Comparison of ENCODE assay signal across 8 cellular contexts in the genomic region with DNA sequence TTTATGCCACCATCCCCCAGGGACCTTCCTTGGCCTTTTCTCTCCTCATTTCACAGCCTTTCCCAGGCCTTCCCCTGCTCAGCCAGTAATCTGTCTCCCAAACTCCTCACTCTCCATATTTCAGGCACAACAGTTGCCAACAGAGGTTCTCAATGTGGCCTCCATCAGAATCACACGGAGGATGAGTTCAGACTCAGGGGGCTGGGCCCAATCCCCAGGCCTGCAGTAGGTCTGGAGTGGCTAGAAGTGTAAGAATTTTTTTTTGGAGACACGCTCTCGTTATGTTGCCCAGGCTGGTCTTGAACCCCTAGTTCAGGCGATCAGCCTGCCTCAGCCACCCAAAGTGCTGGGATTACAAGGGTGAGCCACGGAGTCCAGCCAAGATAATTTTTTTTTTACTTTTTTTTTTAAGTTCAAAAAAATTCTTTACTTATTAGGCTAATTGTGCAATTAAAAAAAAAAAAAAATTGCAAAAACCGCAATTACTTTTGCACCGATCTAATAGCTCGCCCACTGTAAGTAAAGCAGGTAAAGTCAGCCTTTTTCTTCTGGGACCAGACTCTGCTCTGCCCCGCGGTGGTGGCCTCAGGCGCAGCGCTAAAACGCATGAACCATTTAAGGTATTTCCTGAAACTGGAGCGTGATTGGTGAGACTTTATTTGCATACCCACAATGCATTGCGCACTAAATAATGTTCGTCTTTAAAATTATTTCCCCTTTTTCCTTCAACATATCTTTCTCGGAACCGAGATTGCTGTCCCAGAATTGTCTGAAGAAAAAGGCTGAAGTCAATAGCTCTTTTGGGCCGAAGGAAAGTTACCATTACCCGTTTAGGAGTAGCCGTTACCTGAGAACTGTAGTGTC. TPM values are rescaled to one million over a fixed set of nuclear protein-coding genes. Genes with fewer than 3 reads are reported as not detected.
A peak's percentile ranks its signal among the peaks of the same experiment; 100 is the strongest.
DNase-seq lines count a peak whose midpoint lies in the region; ATAC-seq, FAIRE-seq and TF ChIP-seq lines count a peak whose summit lies in the region.

No MANE protein-coding gene starts in this region.

- H3K9ac ChIP-seq in HUES48 (ENCODE audit: low read depth, low read length) (peak overlapping the region; percentile 99), H1 (replicated peaks in 1 of 4; ENCODE audit: extremely low read depth in 1 of 4, low read depth in 3 of 4, low read length in 3 of 4) (peak overlapping the region in 3 of 4 experiments; percentile 77 to 97 (median 90); a peak in 6 of 7 replicates), mesendoderm (ENCODE audit: low read length) (peak overlapping the region; percentile 56)

- peak overlapping the region; percentile 18 for H2BK12ac ChIP-seq in H1 (ENCODE audit: low read depth, low read length)

- H3K79me2 ChIP-seq in H1 (ENCODE audit: control insufficient read depth in 1 of 2, insufficient read depth in 2 of 2, low read length in 2 of 2), result no peaks in the 10 kb centered on the region
- H3K79me2 ChIP-seq in mesendoderm (ENCODE audit: control insufficient read depth, insufficient read depth, low read length), result no peaks in the 10 kb centered on the region

- DNase-seq in COLO668 (lab: John Stamatoyannopoulos, UW; ENCODE audit: unreplicated experiment) (peak; percentile 96), NOMO-1 treated with DMSO at 0.1 percent for 48 hours (lab: John Stamatoyannopoulos, UW; ENCODE audit: unreplicated experiment) (peak; percentile 93), H1 (ENCODE audit: low read depth in 1 of 2, low spot score in 2 of 2) (peak; percentile 96), mesendoderm (peak; percentile 97)
- peak; percentile 80 for DNase-seq in activated CD8-positive, alpha-beta memory T cell treated with anti-CD3 and anti-CD28 coated beads, Interleukin-2, amount 50 U/mL, for 1 hour (ENCODE audit: extremely low read depth)
- peak; percentile 62 for DNase-seq in stimulated activated CD8-positive, alpha-beta memory T cell treated with anti-CD3 and anti-CD28 coated beads, Interleukin-12 subunit alpha, Interleukin-12 subunit beta, amount 100 ng/mL, for 24 hours (ENCODE audit: extremely low read depth)

- H3K4ac ChIP-seq in H1 (replicated peaks; ENCODE audit: insufficient read length, low read depth, low read length) (peak overlapping the region; percentile 41), mesendoderm (ENCODE audit: low read depth, low read length) (no peak overlapping the region)

- H3K27me3 ChIP-seq in HUES48 (ENCODE audit: control insufficient read depth, insufficient read depth, low read length), result no peaks in the 10 kb centered on the region
- H3K27me3 ChIP-seq in H1 (replicated peaks in 1 of 4; ENCODE audit: control insufficient read depth in 3 of 4, extremely low read depth in 1 of 4, insufficient read depth in 3 of 4, low read length in 3 of 4), result no peaks in the 10 kb centered on the region
- H3K27me3 ChIP-seq in mesendoderm (ENCODE audit: insufficient read depth, low read length, poor library complexity), result no peaks in the 10 kb centered on the region

- peak; percentile 63 to 64 for TF ChIP-seq RAD21 in H1 (IDR thresholded peaks at IDR 0.05 in 1 of 2, conservative IDR thresholded peaks at IDR 0.05 in 1 of 2; ENCODE audit: low read depth in 2 of 2, low read length in 2 of 2)

- H3K4me3 ChIP-seq in HUES48 (ENCODE audit: low read depth, low read length), result no peak overlapping the region
- peak overlapping the region in 2 of 4 experiments; percentile 25 to 61; a peak in 2 of 8 replicates for H3K4me3 ChIP-seq in H1 (ENCODE audit: extremely low read depth in 1 of 4, insufficient read depth in 2 of 4, low read depth in 3 of 4, low read length in 4 of 4)
- H3K4me3 ChIP-seq in mesendoderm (ENCODE audit: low read length), result no peak overlapping the region

- H3K4me2 ChIP-seq in H1 (ENCODE audit: insufficient read depth in 1 of 2, low read depth in 2 of 2, low read length in 2 of 2), result peak overlapping the region; percentile 6 to 59; a peak in 1 of 4 replicates
- no peak overlapping the region for H3K4me2 ChIP-seq in mesendoderm (ENCODE audit: low read length)

- peak; percentile 38 for ATAC-seq in GM21390 (IDR thresholded peaks at IDR 0.05; ENCODE audit: unreplicated experiment)

- H2BK5ac ChIP-seq in H1 (ENCODE audit: low read depth, low read length), result peak overlapping the region; percentile 100
- H2BK5ac ChIP-seq in mesendoderm (ENCODE audit: low read length), result peak overlapping the region; percentile 100

- peaks cover 3% of the 10 kb centered on the region for H3K23me2 ChIP-seq in H1 (ENCODE audit: low read depth, low read length)

- no peak overlapping the region for H2BK20ac ChIP-seq in H1 (ENCODE audit: low read length)

- 18% methylated on average over 21 of the region's 21 CpGs; no CpG with 5 or more reads in 1 of the 2 experiments for WGBS in H1 (ENCODE audit: extremely low coverage in 1 of 2, insufficient coverage in 1 of 2, insufficient read length in 1 of 2, insufficient replicate concordance in 2 of 2, low coverage in 1 of 2, low lambda C conversion rate in 2 of 2, missing lambda C conversion rate in 1 of 2), 2 experiments
- WGBS in mesendoderm (ENCODE audit: extremely low coverage, insufficient coverage, low lambda C conversion rate), result no CpG with 5 or more reads among the region's 21 CpGs

- peak overlapping the region; percentile 99 for H3K27ac ChIP-seq in HUES48 (ENCODE audit: low read depth, low read length)
- H3K27ac ChIP-seq in H1 (ENCODE audit: low read depth, low read length), result peak overlapping the region; percentile 100
- peak overlapping the region; percentile 88 for H3K27ac ChIP-seq in mesendoderm (ENCODE audit: low read depth, low read length)

- 0 out of 2 replicates have a peak overlapping the region, but pooled peaks have one; percentile 53 for H2BK15ac ChIP-seq in H1 (ENCODE audit: low read length)
- no peak overlapping the region for H2BK15ac ChIP-seq in mesendoderm (replicated peaks; ENCODE audit: low read depth)

- CTCF ChIA-PET in H1 (lab: Charles Lee; ENCODE audit: partially characterized antibody), result interaction anchor here (0.6 to 3.2 kb wide), 19 partner anchors 15 to 105 kb away, joined by 3 to 11 read pairs (median 4); a partner anchor contains a TSS

- no peak overlapping the region for H3K23ac ChIP-seq in H1 (ENCODE audit: insufficient read length)
- H3K23ac ChIP-seq in mesendoderm (ENCODE audit: low read length), result no peak overlapping the region

- H4K91ac ChIP-seq in H1 (replicated peaks; ENCODE audit: insufficient read length, low read length), result peak overlapping the region; percentile 97

- peak; percentile 90 for FAIRE-seq in H1 (lab: Jason Lieb, UNC)

- H3K9me3 ChIP-seq in HUES48 (ENCODE audit: control insufficient read depth, insufficient read depth, low read length) (no peaks in the 10 kb centered on the region), H1 (ENCODE audit: insufficient read depth in 2 of 2, low read depth in 1 of 2, low read length in 1 of 2) (no peaks in the 10 kb centered on the region)

- peak overlapping the region; percentile 99 for H4K5ac ChIP-seq in H1 (ENCODE audit: insufficient read length, low read depth, low read length)
- H4K5ac ChIP-seq in mesendoderm (ENCODE audit: low read length), result no peak overlapping the region

- H2AFZ ChIP-seq in H1 (ENCODE audit: low read length), result peak overlapping the region; percentile 67; the same call in 1 of the 2 replicates

- H3K14ac ChIP-seq in H1 (ENCODE audit: insufficient read length), result no peak overlapping the region

- peak overlapping the region; percentile 99 for H3K56ac ChIP-seq in H1 (replicated peaks; ENCODE audit: insufficient read length, low read depth, low read length)
- peak overlapping the region; percentile 86 for H3K56ac ChIP-seq in mesendoderm (ENCODE audit: low read length)

- H3K4me1 ChIP-seq in HUES48 (ENCODE audit: control insufficient read depth, insufficient read depth, low read length) (peaks cover 4% of the 10 kb centered on the region; the same call in 1 of the 2 replicates), H1 (replicated peaks in 1 of 4; ENCODE audit: control insufficient read depth in 3 of 4, insufficient read depth in 4 of 4, low read length in 3 of 4) (peaks cover 0 to 4% (median 1%) of the 10 kb centered on the region in 4 experiments; a peak in 3 of 7 replicates), mesendoderm (ENCODE audit: control insufficient read depth, low read depth, low read length) (no peaks in the 10 kb centered on the region)

- peak overlapping the region; percentile 99 for H2BK120ac ChIP-seq in H1 (replicated peaks; ENCODE audit: low read depth, low read length)
- no peak overlapping the region for H2BK120ac ChIP-seq in mesendoderm (ENCODE audit: low read depth, low read length)

- POLR2A ChIA-PET in H1 (lab: Charles Lee; ENCODE audit: partially characterized antibody), result interaction anchor here (0.6 to 10.0 kb wide), 54 partner anchors 9 to 722 kb away, joined by 3 to 263 read pairs (median 10); a partner anchor contains a TSS

- no peak for TF ChIP-seq EP300 in H1 (IDR thresholded peaks at IDR 0.05; ENCODE audit: borderline replicate concordance in 1 of 2, low read depth in 2 of 2, low read length in 2 of 2)

- peak; percentile 74 to 89 (median 75) for TF ChIP-seq CTCF in H1 (IDR thresholded peaks at IDR 0.05; ENCODE audit: control extremely low read depth in 1 of 3, insufficient read depth in 1 of 3, low read depth in 1 of 3, low read length in 3 of 3)

- peak overlapping the region; percentile 64; the same call in 1 of the 2 replicates for H4K8ac ChIP-seq in H1 (ENCODE audit: extremely low read depth, insufficient read depth, low read length)
- no peak overlapping the region for H4K8ac ChIP-seq in mesendoderm (ENCODE audit: low read depth, low read length)

- H3K79me1 ChIP-seq in H1 (ENCODE audit: low read depth, low read length) (no peaks in the 10 kb centered on the region), mesendoderm (ENCODE audit: low read length) (no peaks in the 10 kb centered on the region)

- no peaks in the 10 kb centered on the region for H4K20me1 ChIP-seq in H1 (replicated peaks in 1 of 2; ENCODE audit: control insufficient read depth in 1 of 2, insufficient read depth in 2 of 2, low read length in 2 of 2)

- TF ChIP-seq POLR2A in H1 (IDR thresholded peaks at IDR 0.05; ENCODE audit: control extremely low read depth in 1 of 2, low read depth in 2 of 2, low read length in 2 of 2), result no peak

- H3K36me3 ChIP-seq in HUES48 (ENCODE audit: control insufficient read depth, insufficient read depth, low read length) (no peaks in the 10 kb centered on the region), H1 (ENCODE audit: control insufficient read depth in 2 of 4, insufficient read depth in 4 of 4, low read length in 3 of 4) (no peaks in the 10 kb centered on the region), mesendoderm (ENCODE audit: control insufficient read depth, insufficient read depth, low read length) (no peaks in the 10 kb centered on the region)

- H3K18ac ChIP-seq in H1 (ENCODE audit: extremely low read depth, low read length), result peak overlapping the region; percentile 38
- no peak overlapping the region for H3K18ac ChIP-seq in mesendoderm (ENCODE audit: low read length)

- H2AK5ac ChIP-seq in H1 (ENCODE audit: low read depth, low read length), result no peak overlapping the region
- no peak overlapping the region for H2AK5ac ChIP-seq in mesendoderm (ENCODE audit: low read length)

RNA-seq across cellular contexts. Expression of a gene that starts 18.7 kb away (rescaled TPM):
- total RNA-seq in H1 (2021; fragmentation: NEBNext Ultra II Directional; extraction: Animal tissue kit (Norgen Biotek cat#: 25700)), result 37.9 and 38.8 TPM in 2 replicates
- polyA plus RNA-seq in H1 (2011; rRNA removed), result 114 and 120 TPM in 2 replicates
- polyA plus RNA-seq in H1 (2011; cell fraction: cytosol; rRNA removed), result 76.1 TPM
- 74.5 TPM for polyA plus RNA-seq in H1 (2011; cell fraction: nucleus; rRNA removed)
- polyA plus RNA-seq in H1 (2012, experiment 1 of 2), result 19.4 to 35.8 TPM (median 34.2 TPM) in 4 replicates
- 38.0 TPM for polyA plus RNA-seq in H1 (2012, experiment 2 of 2)
- polyA plus RNA-seq in H1 (2013, experiment 1 of 2), result 43.1 TPM
- 43.5 TPM for polyA plus RNA-seq in H1 (2013, experiment 2 of 2)
- 28.4 and 31.5 TPM in 2 replicates for polyA minus RNA-seq in H1 (2011; rRNA and poly(A)+ RNA removed)
- polyA minus RNA-seq in H1 (2011; cell fraction: cytosol; rRNA and poly(A)+ RNA removed), result 36.6 TPM
- 25.4 TPM for polyA minus RNA-seq in H1 (2011; cell fraction: nucleus; rRNA and poly(A)+ RNA removed)
- 25.8 TPM for polyA plus RNA-seq in mesendoderm (2013, experiment 1 of 2)
- polyA plus RNA-seq in mesendoderm (2013, experiment 2 of 2), result 26.2 TPM

RNA-seq across cellular contexts. Expression of a gene that starts 27.0 kb away (rescaled TPM):
- 44.9 and 53.4 TPM in 2 replicates for total RNA-seq in H1 (2021; fragmentation: NEBNext Ultra II Directional; extraction: Animal tissue kit (Norgen Biotek cat#: 25700))
- polyA plus RNA-seq in H1 (2011; rRNA removed), result 51.8 and 68.5 TPM in 2 replicates
- polyA plus RNA-seq in H1 (2011; cell fraction: cytosol; rRNA removed), result 54.5 TPM
- 96.5 TPM for polyA plus RNA-seq in H1 (2011; cell fraction: nucleus; rRNA removed)
- 46.1 to 58.1 TPM (median 50.2 TPM) in 4 replicates for polyA plus RNA-seq in H1 (2012, experiment 1 of 2)
- 47.5 TPM for polyA plus RNA-seq in H1 (2012, experiment 2 of 2)
- polyA plus RNA-seq in H1 (2013, experiment 1 of 2), result 89.8 TPM
- polyA plus RNA-seq in H1 (2013, experiment 2 of 2), result 82.9 TPM
- polyA minus RNA-seq in H1 (2011; rRNA and poly(A)+ RNA removed), result 45.0 and 47.6 TPM in 2 replicates
- polyA minus RNA-seq in H1 (2011; cell fraction: cytosol; rRNA and poly(A)+ RNA removed), result 55.1 TPM
- 24.3 TPM for polyA minus RNA-seq in H1 (2011; cell fraction: nucleus; rRNA and poly(A)+ RNA removed)
- 32.1 TPM for polyA plus RNA-seq in mesendoderm (2013, experiment 1 of 2)
- polyA plus RNA-seq in mesendoderm (2013, experiment 2 of 2), result 32.6 TPM

RNA-seq across cellular contexts. Expression of a gene that starts 48.8 kb away (rescaled TPM):
- 0.91 and 1.2 TPM in 2 replicates for total RNA-seq in H1 (2021; fragmentation: NEBNext Ultra II Directional; extraction: Animal tissue kit (Norgen Biotek cat#: 25700))
- 0.36 and 0.77 TPM in 2 replicates for polyA plus RNA-seq in H1 (2011; rRNA removed)
- 0.18 TPM for polyA plus RNA-seq in H1 (2011; cell fraction: cytosol; rRNA removed)
- 0.19 TPM for polyA plus RNA-seq in H1 (2011; cell fraction: nucleus; rRNA removed)
- 0.27 to 0.49 TPM in 2 of 4 replicates, not detected in the others for polyA plus RNA-seq in H1 (2012, experiment 1 of 2)
- polyA plus RNA-seq in H1 (2012, experiment 2 of 2), result 0.67 TPM
- 1.8 TPM for polyA plus RNA-seq in H1 (2013, experiment 1 of 2)
- 2.2 TPM for polyA plus RNA-seq in H1 (2013, experiment 2 of 2)
- not detected in 2 replicates for polyA minus RNA-seq in H1 (2011; rRNA and poly(A)+ RNA removed)
- polyA minus RNA-seq in H1 (2011; cell fraction: cytosol; rRNA and poly(A)+ RNA removed), result not detected
- polyA minus RNA-seq in H1 (2011; cell fraction: nucleus; rRNA and poly(A)+ RNA removed), result not detected
- 102 TPM for polyA plus RNA-seq in mesendoderm (2013, experiment 1 of 2)
- polyA plus RNA-seq in mesendoderm (2013, experiment 2 of 2), result 106 TPM

RNA-seq across cellular contexts. Expression of a gene that starts 59.9 kb away (rescaled TPM):
- total RNA-seq in H1 (2021; fragmentation: NEBNext Ultra II Directional; extraction: Animal tissue kit (Norgen Biotek cat#: 25700)), result not detected in 2 replicates
- not detected in 2 replicates for polyA plus RNA-seq in H1 (2011; rRNA removed)
- not detected for polyA plus RNA-seq in H1 (2011; cell fraction: cytosol; rRNA removed)
- polyA plus RNA-seq in H1 (2011; cell fraction: nucleus; rRNA removed), result not detected
- 0.28 to 0.62 TPM in 2 of 4 replicates, not detected in the others for polyA plus RNA-seq in H1 (2012, experiment 1 of 2)
- polyA plus RNA-seq in H1 (2012, experiment 2 of 2), result not detected
- polyA plus RNA-seq in H1 (2013, experiment 1 of 2), result not detected
- polyA plus RNA-seq in H1 (2013, experiment 2 of 2), result not detected
- not detected in 2 replicates for polyA minus RNA-seq in H1 (2011; rRNA and poly(A)+ RNA removed)
- not detected for polyA minus RNA-seq in H1 (2011; cell fraction: cytosol; rRNA and poly(A)+ RNA removed)
- polyA minus RNA-seq in H1 (2011; cell fraction: nucleus; rRNA and poly(A)+ RNA removed), result not detected
- 0.25 TPM for polyA plus RNA-seq in mesendoderm (2013, experiment 1 of 2)
- 0.53 TPM for polyA plus RNA-seq in mesendoderm (2013, experiment 2 of 2)
